Comparison of ENCODE assay signal across 21 cellular contexts in the genomic region with DNA sequence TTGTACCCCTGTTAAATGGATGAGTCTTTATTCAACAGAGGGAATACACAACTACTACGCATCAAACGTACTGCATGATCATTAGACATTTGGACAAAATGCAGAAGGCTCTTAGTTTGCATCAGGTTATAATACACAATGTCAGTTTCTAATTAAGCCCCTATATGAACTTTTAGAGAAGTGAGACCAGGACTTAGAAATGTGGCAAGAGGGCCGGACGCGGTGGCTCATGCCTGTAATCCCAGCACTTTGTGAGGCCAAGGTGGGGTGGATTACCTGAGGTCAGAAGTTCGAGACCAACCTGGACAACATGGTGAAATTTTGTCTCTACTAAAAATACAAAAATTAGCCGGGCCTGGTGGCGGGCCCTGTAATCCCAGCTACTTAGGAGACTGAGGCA.
DNase-seq lines count a peak whose midpoint lies in the region; ATAC-seq and TF ChIP-seq lines count a peak whose summit lies in the region.
"Had no signal": no experiment of that assay in that cellular context is flagged by ENCODE, and none has a peak within 500 bp of the region (broad histone marks: within the 10 kb centered on the region; RNA-seq: fewer than 3 reads in every experiment).

No MANE protein-coding gene starts in this region.

- H3K36me3 ChIP-seq in DOHH2 (ENCODE audit: control insufficient read depth, low read length) (no peaks in the 10 kb centered on the region), Karpas-422 (ENCODE audit: insufficient read depth, low read length) (no peaks in the 10 kb centered on the region), esophagus muscularis mucosa (no peaks in the 10 kb centered on the region), osteoblast (ENCODE audit: insufficient read depth, low read length) (no peaks in the 10 kb centered on the region)
- H3K36me3 ChIP-seq: BLaER1 treated with 17β-estradiol and CSF1 and Interleukin-3, amounts not matched to agents 10 nM and 100 nM had no signal

- no peak overlapping the region for H2AFZ ChIP-seq in Karpas-422 (ENCODE audit: low read length)
- no peak overlapping the region for H2AFZ ChIP-seq in osteoblast (ENCODE audit: low read length)

- no peak overlapping the region for H3K9ac ChIP-seq in Karpas-422 (ENCODE audit: low read length)
- H3K9ac ChIP-seq: BLaER1 treated with 17β-estradiol and CSF1 and Interleukin-3, amounts not matched to agents 10 nM and 100 nM had no signal

- 89% methylated on average over 8 of the region's 8 CpGs for WGBS in esophagus muscularis mucosa

- H3K27ac ChIP-seq in DOHH2 (ENCODE audit: low read depth, low read length) (no peak overlapping the region), Karpas-422 (ENCODE audit: low read length) (no peak overlapping the region), esophagus muscularis mucosa (replicated peaks in 1 of 4) (no peak overlapping the region), osteoblast (ENCODE audit: low read depth, low read length) (no peak overlapping the region)
- H3K27ac ChIP-seq: A549; BLaER1 treated with 17β-estradiol and CSF1 and Interleukin-3, amounts not matched to agents 10 nM and 100 nM; C4-2B had no signal

- no peak for TF ChIP-seq EP300 in esophagus muscularis mucosa (IDR thresholded peaks at IDR 0.05)

- H3K9me2 ChIP-seq in DOHH2 (replicated peaks; ENCODE audit: control insufficient read depth, low read length) (no peaks in the 10 kb centered on the region), Karpas-422 (replicated peaks; ENCODE audit: insufficient read depth, low read length) (no peaks in the 10 kb centered on the region)

- TF ChIP-seq CTCF in DOHH2 (IDR thresholded peaks at IDR 0.05; ENCODE audit: low read depth, low read length, poor library complexity, severe bottlenecking) (no peak), esophagus muscularis mucosa (IDR thresholded peaks at IDR 0.05) (no peak), osteoblast (IDR thresholded peaks at IDR 0.05; ENCODE audit: extremely low read depth, low read depth, low read length) (no peak)

- no peaks in the 10 kb centered on the region for H3K36me3 Mint-ChIP-seq in activated naive CD4-positive, alpha-beta T cell treated with anti-CD3 and anti-CD28 coated beads, Interleukin-2, amount 50 U/mL, for 72 hours
- H3K36me3 Mint-ChIP-seq: CD8-positive, alpha-beta T cell had no signal

- H3K9me3 Mint-ChIP-seq in activated naive CD4-positive, alpha-beta T cell treated with anti-CD3 and anti-CD28 coated beads, Interleukin-2, amount 50 U/mL, for 72 hours: no peaks in the 10 kb centered on the region
- H3K9me3 Mint-ChIP-seq: CD4-positive, alpha-beta T cell; CD8-positive, alpha-beta T cell had no signal

- TF ChIP-seq POLR2A in esophagus muscularis mucosa (IDR thresholded peaks at IDR 0.05; ENCODE audit: low read depth): no peak

- H3K79me2 ChIP-seq in DOHH2 (ENCODE audit: control insufficient read depth, low read length) (no peaks in the 10 kb centered on the region), Karpas-422 (ENCODE audit: low read length) (no peaks in the 10 kb centered on the region), osteoblast (ENCODE audit: insufficient read depth, low read length) (no peaks in the 10 kb centered on the region)

- H3K4me3 ChIP-seq in DOHH2 (ENCODE audit: low read length): no peak overlapping the region; the same call in 1 of the 2 replicates
- no peak overlapping the region for H3K4me3 ChIP-seq in Karpas-422 (ENCODE audit: low read length)
- no peak overlapping the region for H3K4me3 ChIP-seq in esophagus muscularis mucosa
- H3K4me3 ChIP-seq in osteoblast (ENCODE audit: insufficient read depth, low read length): no peak overlapping the region
- H3K4me3 ChIP-seq: A549; BLaER1 treated with 17β-estradiol and CSF1 and Interleukin-3, amounts not matched to agents 10 nM and 100 nM had no signal

- H4K20me1 ChIP-seq in DOHH2 (ENCODE audit: control insufficient read depth, insufficient read depth, low read depth, low read length) (no peaks in the 10 kb centered on the region), Karpas-422 (ENCODE audit: insufficient read depth, low read depth, low read length) (no peaks in the 10 kb centered on the region), osteoblast (ENCODE audit: insufficient read depth, low read length) (no peaks in the 10 kb centered on the region)
- H4K20me1 ChIP-seq: BLaER1 treated with 17β-estradiol and CSF1 and Interleukin-3, amounts not matched to agents 10 nM and 100 nM had no signal

- DNase-seq in Karpas-422: peak; percentile 61
- DNase-seq in esophagus muscularis mucosa (ENCODE audit: extremely low spot score): peak; percentile 68
- no peak for DNase-seq in osteoblast (ENCODE audit: insufficient read length, low spot score, missing footprints)
- no peak for DNase-seq in A172 (ENCODE audit: low spot score)
- no peak for DNase-seq in NCI-H2171 treated with DMSO at 0.1 percent for 48 hours (lab: John Stamatoyannopoulos, UW)
- no peak for DNase-seq in activated naive CD4-positive, alpha-beta T cell treated with anti-CD3 and anti-CD28 coated beads, Interleukin-2, amount 50 U/mL, for 72 hours (ENCODE audit: low spot score in 2 of 2)
- DNase-seq: 8988T; AML-193; Caco-2; Calu3; CD4-positive, alpha-beta T cell; CD8-positive, alpha-beta T cell; DMS79 treated with DMSO at 0.1 percent for 48 hours; EL; GDM1 had no signal

- intact Hi-C loops in esophagus muscularis mucosa (cut with DNase I): no loop called here

- H3K4me2 ChIP-seq in DOHH2 (ENCODE audit: low read length) (peak overlapping the region; percentile 26), Karpas-422 (ENCODE audit: low read depth, low read length, poor library complexity, severe bottlenecking) (peak overlapping the region; percentile 56), osteoblast (ENCODE audit: insufficient read depth, low read length) (no peak overlapping the region)
- H3K4me2 ChIP-seq: A549; BLaER1 treated with 17β-estradiol and CSF1 and Interleukin-3, amounts not matched to agents 10 nM and 100 nM had no signal

- peak overlapping the region in 1 of 2 donors; percentile 68 for H3K27ac Mint-ChIP-seq in activated naive CD4-positive, alpha-beta T cell treated with anti-CD3 and anti-CD28 coated beads, Interleukin-2, amount 50 U/mL, for 72 hours
- H3K27ac Mint-ChIP-seq: B cell; CD4-positive, alpha-beta T cell; CD8-positive, alpha-beta T cell had no signal

- H3F3A ChIP-seq in DOHH2 (ENCODE audit: control insufficient read depth, insufficient read depth): no peaks in the 10 kb centered on the region

- ATAC-seq in GM18861 (IDR thresholded peaks at IDR 0.05; ENCODE audit: unreplicated experiment): peak; percentile 29
- ATAC-seq in activated naive CD4-positive, alpha-beta T cell treated with anti-CD3 and anti-CD28 coated beads, Interleukin-2, amount 50 U/mL, for 72 hours: no peak
- ATAC-seq: A549; CD8-positive, alpha-beta T cell had no signal

- H3K9me3 ChIP-seq in DOHH2 (ENCODE audit: control insufficient read depth, insufficient read depth, low read length): no peaks in the 10 kb centered on the region
- H3K9me3 ChIP-seq in Karpas-422 (ENCODE audit: low read length): no peaks in the 10 kb centered on the region
- H3K9me3 ChIP-seq in esophagus muscularis mucosa: no peaks in the 10 kb centered on the region
- no peaks in the 10 kb centered on the region for H3K9me3 ChIP-seq in osteoblast (ENCODE audit: low read depth, low read length)
- H3K9me3 ChIP-seq: A549; BLaER1 treated with 17β-estradiol and CSF1 and Interleukin-3, amounts not matched to agents 10 nM and 100 nM; Caco-2 had no signal

- H3K4me1 ChIP-seq in DOHH2 (ENCODE audit: control insufficient read depth, low read length): peaks cover 17% of the 10 kb centered on the region
- H3K4me1 ChIP-seq in Karpas-422 (ENCODE audit: low read length): peaks cover 20% of the 10 kb centered on the region
- no peaks in the 10 kb centered on the region for H3K4me1 ChIP-seq in esophagus muscularis mucosa
- no peaks in the 10 kb centered on the region for H3K4me1 ChIP-seq in osteoblast (ENCODE audit: insufficient read depth, low read length)
- H3K4me1 ChIP-seq: A549, Caco-2 had no signal

- no peaks in the 10 kb centered on the region for H3K27me3 ChIP-seq in DOHH2 (ENCODE audit: control insufficient read depth, low read length)
- no peaks in the 10 kb centered on the region for H3K27me3 ChIP-seq in Karpas-422 (ENCODE audit: low read length)
- peaks cover 0 to 38% (median 2%) of the 10 kb centered on the region in 4 donors for H3K27me3 ChIP-seq in esophagus muscularis mucosa
- H3K27me3 ChIP-seq in osteoblast (ENCODE audit: insufficient read depth, low read length): no peaks in the 10 kb centered on the region
- H3K27me3 ChIP-seq: BLaER1 treated with 17β-estradiol and CSF1 and Interleukin-3, amounts not matched to agents 10 nM and 100 nM had no signal

Comparison
In these comparisons a context has a peak if more than half of its experiments do, and no peak if none do; other contexts are left out.
1. DNase-seq: peak in Karpas-422 (single experiment) and esophagus muscularis mucosa (single experiment); none in osteoblast (single experiment), A172 (single experiment), NCI-H2171 treated with DMSO at 0.1 percent for 48 hours (single experiment) and activated naive CD4-positive, alpha-beta T cell treated with anti-CD3 and anti-CD28 coated beads, Interleukin-2, amount 50 U/mL, for 72 hours (0 of 2).